Comparison of ENCODE assay signal across 11 cellular contexts in genomic region chr2:237456200-237456731, GRCh38. TPM values are rescaled to one million over a fixed set of nuclear protein-coding genes. Genes with fewer than 3 reads are reported as not detected.
DNase-seq lines count a peak whose midpoint lies in the region; ATAC-seq and TF ChIP-seq lines count a peak whose summit lies in the region.
"Had no signal": no experiment of that assay in that cellular context is flagged by ENCODE, and none has a peak within 500 bp of the region (broad histone marks: within the 10 kb centered on the region; RNA-seq: fewer than 3 reads in every experiment).

No MANE protein-coding gene starts in this region.

- in situ Hi-C loops in gastrocnemius medialis (cut with MboI; ENCODE audit: low sequenced_read_pairs in 4 of 4) = no loop called here

- no peaks in the 10 kb centered on the region for H3K27me3 ChIP-seq in gastrocnemius medialis

- H3K4me1 Mint-ChIP-seq in naive thymus-derived CD8-positive, alpha-beta T cell = peaks cover 5 to 23% (median 18%) of the 10 kb centered on the region in 4 donors

- POLR2A ChIA-PET in naive thymus-derived CD8-positive, alpha-beta T cell (lab: Charles Lee) = no interaction called here

- peak overlapping the region in 1 of 10 donors; percentile 31 for H3K27ac Mint-ChIP-seq in naive thymus-derived CD8-positive, alpha-beta T cell
- H3K27ac Mint-ChIP-seq: activated CD4-positive, alpha-beta memory T cell treated with anti-CD3 and anti-CD28 coated beads, Interleukin-2, amount 10 ng/mL, durations not matched to agents 7 days and 5 days had no signal

- intact Hi-C loops in gastrocnemius medialis (cut with DNase I; ENCODE audit: low total_unique reads) = loop anchor here (5.0 kb wide), 1 partner anchor 1851 kb away; no protein-coding TSS in a partner anchor

- peaks cover 26 to 38% of the 10 kb centered on the region in 2 donors for H3K4me1 ChIP-seq in gastrocnemius medialis

- peak overlapping the region; percentile 71 to 85 (median 81) for H3K27ac ChIP-seq in gastrocnemius medialis
- H3K27ac ChIP-seq: skin epidermis had no signal

- H3K4me3 Mint-ChIP-seq in naive thymus-derived CD8-positive, alpha-beta T cell = no peak overlapping the region
- H3K4me3 Mint-ChIP-seq: activated CD4-positive, alpha-beta memory T cell treated with anti-CD3 and anti-CD28 coated beads, Interleukin-2, amount 10 ng/mL, durations not matched to agents 7 days and 5 days; brain had no signal

- no peaks in the 10 kb centered on the region for H3K27me3 Mint-ChIP-seq in naive thymus-derived CD8-positive, alpha-beta T cell

- no peaks in the 10 kb centered on the region for H3K36me3 ChIP-seq in gastrocnemius medialis

- DNase-seq in GM04504 (ENCODE audit: low read depth) = peak; percentile 44
- DNase-seq in foreskin fibroblast = peak; percentile 77 to 87
- peak; percentile 92 to 98 for DNase-seq in gastrocnemius medialis
- no peak for DNase-seq in NCI-H446 (lab: John Stamatoyannopoulos, UW)
- DNase-seq in naive thymus-derived CD8-positive, alpha-beta T cell = no peak
- DNase-seq in retina = no peak
- no peak for DNase-seq in KG1 (lab: John Stamatoyannopoulos, UW)
- DNase-seq: activated CD4-positive, alpha-beta memory T cell treated with anti-CD3 and anti-CD28 coated beads, Interleukin-2, amount 10 ng/mL, durations not matched to agents 7 days and 5 days had no signal

- H3K36me3 Mint-ChIP-seq in naive thymus-derived CD8-positive, alpha-beta T cell = peaks cover 0 to 4% (median 0%) of the 10 kb centered on the region in 3 donors
- H3K36me3 Mint-ChIP-seq: brain had no signal

- ATAC-seq in gastrocnemius medialis = peak; percentile 84 to 87
- no peak for ATAC-seq in naive thymus-derived CD8-positive, alpha-beta T cell

- H3K4me3 ChIP-seq in foreskin fibroblast (ENCODE audit: low read depth in 1 of 2, low read length in 2 of 2) (no peak overlapping the region), gastrocnemius medialis (no peak overlapping the region)
- H3K4me3 ChIP-seq: skin epidermis had no signal

- TF ChIP-seq POLR2A in gastrocnemius medialis (IDR thresholded peaks at IDR 0.05) = no peak

- H3K9me3 Mint-ChIP-seq in naive thymus-derived CD8-positive, alpha-beta T cell = peaks cover 0 to 2% (median 0%) of the 10 kb centered on the region in 9 donors

- H3K9me3 ChIP-seq in gastrocnemius medialis = no peaks in the 10 kb centered on the region

- TF ChIP-seq CTCF in foreskin fibroblast (IDR thresholded peaks at IDR 0.05; ENCODE audit: low read depth, low read length) (no peak), gastrocnemius medialis (IDR thresholded peaks at IDR 0.05 in 4 of 5, conservative IDR thresholded peaks at IDR 0.05 in 1 of 5) (no peak)

TF ChIP-seq in PFSK-1, 5 proteins besides CTCF, POLR2A, EP300 and RAD21:
- TF ChIP-seq FOXP2 (optimal IDR thresholded peaks at IDR 0.05; ENCODE audit: borderline replicate concordance, extremely low read depth, extremely low read length, insufficient read depth) (peak; percentile 58), REST (IDR thresholded peaks at IDR 0.05; ENCODE audit: insufficient read depth in 1 of 2, low read depth in 2 of 2, low read length in 2 of 2) (no peak), SIN3A (IDR thresholded peaks at IDR 0.05; ENCODE audit: borderline replicate concordance, insufficient read depth, low read length) (no peak), TAF1 (IDR thresholded peaks at IDR 0.05; ENCODE audit: borderline replicate concordance, insufficient read depth, low read length) (no peak), POLR2AphosphoS5 (IDR thresholded peaks at IDR 0.05; ENCODE audit: low read depth, low read length) (no peak)

RNA-seq across cellular contexts. Expression of gene MLPH, which starts 30.8 kb away (rescaled TPM):
- not detected for polyA plus RNA-seq in PFSK-1 (2012; ENCODE audit: insufficient read length, low read depth)
- total RNA-seq in gastrocnemius medialis = 1 to 10 TPM; 6.5 to 8.7 (median 7.2) TPM
- not detected for total RNA-seq in naive thymus-derived CD8-positive, alpha-beta T cell
- not detected for polyA plus RNA-seq in naive thymus-derived CD8-positive, alpha-beta T cell
- total RNA-seq: activated CD4-positive, alpha-beta memory T cell treated with anti-CD3 and anti-CD28 coated beads, Interleukin-2, amount 10 ng/mL, durations not matched to agents 7 days and 5 days had no signal

RNA-seq across cellular contexts. Expression of gene COL6A3, which starts 42.3 kb away (rescaled TPM):
- 25.2 TPM for polyA plus RNA-seq in PFSK-1 (2012; ENCODE audit: insufficient read length, low read depth)
- 100 to 1,000 TPM in 2 of 4 donors, 10 to 100 TPM in 2; 45.3 to 150 (median 108) TPM for total RNA-seq in gastrocnemius medialis
- total RNA-seq in naive thymus-derived CD8-positive, alpha-beta T cell = 1 to 10 TPM; 3.5 to 4.1 TPM
- polyA plus RNA-seq in naive thymus-derived CD8-positive, alpha-beta T cell = 1 to 10 TPM in 2 of 3 donors, under 1 TPM in 1; 0.95 to 2.0 (median 1.8) TPM

Comparison
In these comparisons a context has a peak if more than half of its experiments do, and no peak if none do; other contexts are left out.
1. DNase-seq: peak in GM04504 (single experiment), foreskin fibroblast (2 of 2) and gastrocnemius medialis (2 of 2); none in NCI-H446 (0 of 2), naive thymus-derived CD8-positive, alpha-beta T cell (0 of 10), retina (single experiment) and KG1 (single experiment).
2. ATAC-seq: peak in gastrocnemius medialis (2 of 2); none in naive thymus-derived CD8-positive, alpha-beta T cell (0 of 2).
3. RNA of gene MLPH, which starts 30.8 kb away (total RNA-seq): 6.5 to 8.7 TPM in gastrocnemius medialis; not detected in naive thymus-derived CD8-positive, alpha-beta T cell; every median in the first group is over 4 times any median in the second.
4. RNA of gene COL6A3, which starts 42.3 kb away (total RNA-seq): 45.3 to 150 TPM in gastrocnemius medialis; 3.5 to 4.1 TPM in naive thymus-derived CD8-positive, alpha-beta T cell; every median in the first group is over 4 times any median in the second.